ENCODE assay signal across 15 cellular contexts in genomic region chr1:156862602-156863599, GRCh38. TPM values are rescaled to one million over a fixed set of nuclear protein-coding genes. Genes with fewer than 3 reads are reported as not detected.
DNase-seq lines count a peak whose midpoint lies in the region; ATAC-seq and TF ChIP-seq lines count a peak whose summit lies in the region.
"Had no signal": no experiment of that assay in that cellular context is flagged by ENCODE, and none has a peak within 500 bp of the region (broad histone marks: within the 10 kb centered on the region; RNA-seq: fewer than 3 reads in every experiment).

No MANE protein-coding gene starts in this region.

- H3K4me2 ChIP-seq in Loucy (ENCODE audit: low read depth, low read length, poor library complexity, severe bottlenecking) = peak overlapping the region; percentile 51
- no peak overlapping the region for H3K4me2 ChIP-seq in neuronal stem cell (ENCODE audit: insufficient read depth, low read length, poor library complexity, severe bottlenecking)
- H3K4me2 ChIP-seq: hepatocyte had no signal

- H3K9ac ChIP-seq in Loucy (ENCODE audit: low read depth, low read length, poor library complexity, severe bottlenecking) (peak overlapping the region; percentile 50), neuronal stem cell (ENCODE audit: low read depth, low read length, poor library complexity) (no peak overlapping the region)

- H2BK15ac ChIP-seq in neuronal stem cell (ENCODE audit: low read length) = no peak overlapping the region

- H3K9me3 Mint-ChIP-seq in activated CD4-positive, alpha-beta T cell treated with anti-CD3 and anti-CD28 coated beads, Interleukin-2, amount 10 ng/mL, durations not matched to agents 7 days and 5 days = no peaks in the 10 kb centered on the region
- H3K9me3 Mint-ChIP-seq in activated naive CD8-positive, alpha-beta T cell (ENCODE audit: low read depth) = no peaks in the 10 kb centered on the region
- H3K9me3 Mint-ChIP-seq in CD8-positive, alpha-beta T cell = no peaks in the 10 kb centered on the region

- no peak overlapping the region for H2BK120ac ChIP-seq in neuronal stem cell (ENCODE audit: low read depth, low read length)

- H4K20me1 ChIP-seq in Loucy (ENCODE audit: insufficient read depth, low read length, poor library complexity, severe bottlenecking) = no peaks in the 10 kb centered on the region

- POLR2A ChIA-PET in activated CD4-positive, alpha-beta T cell treated with anti-CD3 and anti-CD28 coated beads, Interleukin-2, amount 10 ng/mL, durations not matched to agents 7 days and 5 days (lab: Charles Lee) = no interaction called here
- POLR2A ChIA-PET in CD8-positive, alpha-beta T cell (lab: Charles Lee) = no interaction called here

- no peak overlapping the region for H3K4ac ChIP-seq in neuronal stem cell (ENCODE audit: low read length)

- H2BK5ac ChIP-seq in neuronal stem cell (ENCODE audit: low read length) = no peak overlapping the region

- H3K36me3 ChIP-seq in Loucy (ENCODE audit: insufficient read depth, low read length) (no peaks in the 10 kb centered on the region), neuronal stem cell (replicated peaks in 1 of 2; ENCODE audit: control insufficient read depth in 2 of 2, insufficient read depth in 2 of 2, low read length in 2 of 2) (no peaks in the 10 kb centered on the region)
- H3K36me3 ChIP-seq in CD8-positive, alpha-beta T cell (ENCODE audit: insufficient read depth, low read length) = no peaks in the 10 kb centered on the region

- H3K14ac ChIP-seq in neuronal stem cell (ENCODE audit: low read length) = no peak overlapping the region

- peaks cover 70% of the 10 kb centered on the region for H3K4me1 Mint-ChIP-seq in activated CD4-positive, alpha-beta T cell treated with anti-CD3 and anti-CD28 coated beads, Interleukin-2, amount 10 ng/mL, durations not matched to agents 7 days and 5 days
- peaks cover 45% of the 10 kb centered on the region for H3K4me1 Mint-ChIP-seq in activated naive CD8-positive, alpha-beta T cell (ENCODE audit: low read depth)
- H3K4me1 Mint-ChIP-seq in CD8-positive, alpha-beta T cell (ENCODE audit: low read depth) = peaks cover 33% of the 10 kb centered on the region

- no CpG with 5 or more reads among the region's 16 CpGs for WGBS in neuronal stem cell (ENCODE audit: extremely low coverage in 2 of 2, insufficient read length in 2 of 2, insufficient replicate concordance in 1 of 2), 2 donors

- no peak overlapping the region for H3K18ac ChIP-seq in neuronal stem cell (ENCODE audit: low read length)

- H2BK12ac ChIP-seq in neuronal stem cell (ENCODE audit: low read length) = no peak overlapping the region

- no peaks in the 10 kb centered on the region for H3F3A ChIP-seq in Loucy (ENCODE audit: low read depth)

- H3K9me3 ChIP-seq in Loucy (ENCODE audit: insufficient read depth, low read depth, low read length) (no peaks in the 10 kb centered on the region), neuronal stem cell (replicated peaks in 1 of 2; ENCODE audit: control insufficient read depth in 2 of 2, insufficient read depth in 1 of 2, low read depth in 1 of 2, low read length in 2 of 2) (no peaks in the 10 kb centered on the region)
- no peaks in the 10 kb centered on the region for H3K9me3 ChIP-seq in CD8-positive, alpha-beta T cell (ENCODE audit: low read length)

- H3K79me2 ChIP-seq in Loucy (ENCODE audit: insufficient read depth, low read length) = no peaks in the 10 kb centered on the region
- H3K79me2 ChIP-seq: hepatocyte had no signal

- H3K79me1 ChIP-seq in neuronal stem cell (ENCODE audit: low read depth, low read length) = no peaks in the 10 kb centered on the region

- CTCF ChIA-PET in activated CD4-positive, alpha-beta T cell treated with anti-CD3 and anti-CD28 coated beads, Interleukin-2, amount 10 ng/mL, durations not matched to agents 7 days and 5 days (lab: Charles Lee) = interaction anchor here (0.6 to 13.0 kb wide), 12 partner anchors 11 to 173 kb away, joined by 3 to 247 read pairs (median 18); partner anchors contain the start of genes ISG20L2, METTL25B and PEAR1
- CTCF ChIA-PET in CD8-positive, alpha-beta T cell (lab: Charles Lee) = interaction anchor here (1.0 to 10.3 kb wide), 7 partner anchors 9 to 137 kb away, joined by 3 to 260 read pairs (median 33); no protein-coding TSS in a partner anchor

- H3K27me3 ChIP-seq in Loucy (ENCODE audit: insufficient read depth, low read length, poor library complexity, severe bottlenecking) (no peaks in the 10 kb centered on the region), neuronal stem cell (ENCODE audit: control insufficient read depth in 3 of 3, insufficient read depth in 3 of 3, low read depth in 1 of 3, low read length in 3 of 3) (peaks cover 11 to 88% (median 64%) of the 10 kb centered on the region in 3 experiments)
- peaks cover 44% of the 10 kb centered on the region for H3K27me3 ChIP-seq in CD8-positive, alpha-beta T cell (ENCODE audit: insufficient read depth, low read length)

- no peaks in the 10 kb centered on the region for H3K36me3 Mint-ChIP-seq in activated CD4-positive, alpha-beta T cell treated with anti-CD3 and anti-CD28 coated beads, Interleukin-2, amount 10 ng/mL, durations not matched to agents 7 days and 5 days (ENCODE audit: low read depth)
- no peaks in the 10 kb centered on the region for H3K36me3 Mint-ChIP-seq in activated naive CD8-positive, alpha-beta T cell
- no peaks in the 10 kb centered on the region for H3K36me3 Mint-ChIP-seq in CD8-positive, alpha-beta T cell

- no peak overlapping the region for H2AK5ac ChIP-seq in neuronal stem cell (ENCODE audit: low read depth, low read length)

- H3K4me3 ChIP-seq in Loucy (ENCODE audit: low read length, poor library complexity, severe bottlenecking) = peak overlapping the region; percentile 20
- no peak overlapping the region for H3K4me3 ChIP-seq in neuronal stem cell (ENCODE audit: low read length in 2 of 2)
- H3K4me3 ChIP-seq in CD8-positive, alpha-beta T cell (ENCODE audit: low read depth, low read length) = no peak overlapping the region
- H3K4me3 ChIP-seq: hepatocyte had no signal

- no peak for ATAC-seq in CD8-positive, alpha-beta T cell
- no peak for ATAC-seq in GM21786 (IDR thresholded peaks at IDR 0.05; ENCODE audit: unreplicated experiment)

- peak overlapping the region; percentile 83 for H3K27ac Mint-ChIP-seq in activated CD4-positive, alpha-beta T cell treated with anti-CD3 and anti-CD28 coated beads, Interleukin-2, amount 10 ng/mL, durations not matched to agents 7 days and 5 days
- H3K27ac Mint-ChIP-seq in activated naive CD8-positive, alpha-beta T cell = no peak overlapping the region
- H3K27ac Mint-ChIP-seq in CD8-positive, alpha-beta T cell = no peak overlapping the region

- no peak overlapping the region for H4K91ac ChIP-seq in neuronal stem cell (ENCODE audit: low read depth, low read length, poor library complexity)

- peak overlapping the region; percentile 44 for H3K4me3 Mint-ChIP-seq in activated CD4-positive, alpha-beta T cell treated with anti-CD3 and anti-CD28 coated beads, Interleukin-2, amount 10 ng/mL, durations not matched to agents 7 days and 5 days
- peak overlapping the region; percentile 5 for H3K4me3 Mint-ChIP-seq in activated naive CD8-positive, alpha-beta T cell
- no peak overlapping the region for H3K4me3 Mint-ChIP-seq in CD8-positive, alpha-beta T cell

- peak; percentile 26 for DNase-seq in activated CD4-positive, alpha-beta T cell treated with anti-CD3 and anti-CD28 coated beads, Interleukin-2, amount 10 ng/mL, durations not matched to agents 7 days and 5 days
- DNase-seq in activated CD4-positive, alpha-beta T cell treated with anti-CD3 and anti-CD28 coated beads, Interleukin-2, amount 50 U/mL, for 4 hours = no peak
- DNase-seq in neuronal stem cell (ENCODE audit: low spot score) (no peak), iPS-NIHi11 (ENCODE audit: low spot score) (no peak)
- DNase-seq in CD8-positive, alpha-beta T cell = no peak
- DNase-seq: ACHN, KG1, NCI-H187 treated with DMSO at 0.1 percent for 48 hours had no signal

- intact Hi-C loops in CD8-positive, alpha-beta T cell (cut with DNase I, micrococcal nuclease) = no loop called here

- no peak for TF ChIP-seq CTCF in Loucy (conservative IDR thresholded peaks at IDR 0.05; ENCODE audit: low read length)
- TF ChIP-seq CTCF in CD8-positive, alpha-beta T cell (IDR thresholded peaks at IDR 0.05) = no peak

- H3K27me3 Mint-ChIP-seq in activated CD4-positive, alpha-beta T cell treated with anti-CD3 and anti-CD28 coated beads, Interleukin-2, amount 10 ng/mL, durations not matched to agents 7 days and 5 days = peaks cover 28% of the 10 kb centered on the region
- peaks cover 31% of the 10 kb centered on the region for H3K27me3 Mint-ChIP-seq in activated naive CD8-positive, alpha-beta T cell
- peaks cover 63% of the 10 kb centered on the region for H3K27me3 Mint-ChIP-seq in CD8-positive, alpha-beta T cell (ENCODE audit: low read depth)

- H3K4me1 ChIP-seq in Loucy (ENCODE audit: insufficient read depth, low read length, poor library complexity, severe bottlenecking) (peaks cover 60% of the 10 kb centered on the region), neuronal stem cell (ENCODE audit: control insufficient read depth in 2 of 2, insufficient read depth in 1 of 2, low read depth in 1 of 2, low read length in 2 of 2) (peaks cover 27 to 33% of the 10 kb centered on the region in 2 donors)
- H3K4me1 ChIP-seq in CD8-positive, alpha-beta T cell (ENCODE audit: insufficient read depth, low read length) = peaks cover 35% of the 10 kb centered on the region

- H2AFZ ChIP-seq in Loucy (ENCODE audit: low read length) (peak overlapping the region; percentile 30; the same call in 1 of the 2 replicates), neuronal stem cell (ENCODE audit: low read length) (no peak overlapping the region)
- H2AFZ ChIP-seq: hepatocyte had no signal

- no peak overlapping the region for H3K27ac ChIP-seq in neuronal stem cell (replicated peaks; ENCODE audit: low read length)
- H3K27ac ChIP-seq in CD8-positive, alpha-beta T cell (ENCODE audit: low read depth, low read length) = no peak overlapping the region
- H3K27ac ChIP-seq: hepatocyte had no signal

- H4K8ac ChIP-seq in neuronal stem cell (ENCODE audit: low read depth, low read length) = no peak overlapping the region

- H3K23ac ChIP-seq in neuronal stem cell (ENCODE audit: low read depth, low read length, poor library complexity) = peak overlapping the region; percentile 35

- no peaks in the 10 kb centered on the region for H3K9me2 ChIP-seq in Loucy (replicated peaks; ENCODE audit: low read depth, low read length)

RNA-seq across cellular contexts. Expression of gene NTRK1, which starts 2.2 kb away (rescaled TPM):
- 1 to 10 TPM; 1.9 to 2.0 TPM for total RNA-seq in activated CD4-positive, alpha-beta T cell treated with anti-CD3 and anti-CD28 coated beads, Interleukin-2, amount 10 ng/mL, durations not matched to agents 7 days and 5 days
- polyA plus RNA-seq in neuronal stem cell (2013, experiment 1 of 2) = 0.07 TPM
- 0.11 TPM for polyA plus RNA-seq in neuronal stem cell (2013, experiment 2 of 2)
- 1 to 10 TPM; 1.5 to 1.7 TPM for total RNA-seq in CD8-positive, alpha-beta T cell
- polyA plus RNA-seq: hepatocyte had no signal

RNA-seq across cellular contexts. Expression of gene INSRR, which starts 4.0 kb away (rescaled TPM):
- under 1 TPM in 1 of 2 experiments, not detected in 1; 0.05 TPM for total RNA-seq in activated CD4-positive, alpha-beta T cell treated with anti-CD3 and anti-CD28 coated beads, Interleukin-2, amount 10 ng/mL, durations not matched to agents 7 days and 5 days
- 0.01 TPM for polyA plus RNA-seq in neuronal stem cell (2013, experiment 1 of 2)
- polyA plus RNA-seq in neuronal stem cell (2013, experiment 2 of 2) = 0.01 TPM
- under 1 TPM; 0.05 to 0.08 TPM for total RNA-seq in CD8-positive, alpha-beta T cell
- total RNA-seq: hepatocyte, liver had no signal
- polyA plus RNA-seq: hepatocyte had no signal

RNA-seq across cellular contexts. Expression of gene PEAR1, which starts 30.6 kb away (rescaled TPM):
- under 1 TPM; 0.07 to 0.15 TPM for total RNA-seq in activated CD4-positive, alpha-beta T cell treated with anti-CD3 and anti-CD28 coated beads, Interleukin-2, amount 10 ng/mL, durations not matched to agents 7 days and 5 days
- 0.78 TPM for polyA plus RNA-seq in neuronal stem cell (2013, experiment 1 of 2)
- polyA plus RNA-seq in neuronal stem cell (2013, experiment 2 of 2) = 0.62 TPM
- total RNA-seq in CD8-positive, alpha-beta T cell = not detected

RNA-seq across cellular contexts. Expression of gene SH2D2A, which starts 46.3 kb away (rescaled TPM):
- total RNA-seq in activated CD4-positive, alpha-beta T cell treated with anti-CD3 and anti-CD28 coated beads, Interleukin-2, amount 10 ng/mL, durations not matched to agents 7 days and 5 days = 10 to 100 TPM; 56.3 to 63.5 TPM
- polyA plus RNA-seq in neuronal stem cell (2013, experiment 1 of 2) = 4.3 TPM
- polyA plus RNA-seq in neuronal stem cell (2013, experiment 2 of 2) = 3.5 TPM
- total RNA-seq in CD8-positive, alpha-beta T cell = 10 to 100 TPM; 85.6 to 86.3 TPM
- total RNA-seq: cerebellum had no signal

RNA-seq across cellular contexts. Expression of gene LRRC71, which starts 57.5 kb away (rescaled TPM):
- total RNA-seq in activated CD4-positive, alpha-beta T cell treated with anti-CD3 and anti-CD28 coated beads, Interleukin-2, amount 10 ng/mL, durations not matched to agents 7 days and 5 days = not detected
- polyA plus RNA-seq in neuronal stem cell (2013, experiment 1 of 2) = 0.03 TPM
- 0.01 TPM for polyA plus RNA-seq in neuronal stem cell (2013, experiment 2 of 2)
- not detected for total RNA-seq in CD8-positive, alpha-beta T cell
- total RNA-seq: hepatocyte, liver, ureter had no signal
- polyA plus RNA-seq: hepatocyte had no signal
